In the genomic region with DNA sequence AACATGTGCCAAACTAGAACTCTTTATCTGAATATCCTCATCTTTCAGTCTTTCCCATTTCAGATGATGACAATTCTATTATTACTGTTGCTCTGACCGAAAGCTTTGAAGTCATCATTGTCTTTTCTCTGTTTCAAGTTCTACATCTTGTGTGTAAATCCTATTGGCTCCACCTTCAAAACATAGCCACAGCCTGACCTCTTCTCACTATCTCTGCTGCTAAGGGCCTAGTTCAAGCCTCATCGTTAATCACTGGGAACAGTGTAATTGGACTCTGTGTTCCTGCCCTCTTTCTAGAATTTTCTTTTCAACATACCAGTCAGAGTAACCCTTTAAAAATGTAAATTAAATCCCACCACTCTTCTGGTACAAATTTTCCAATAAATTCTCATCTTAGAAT, we compare ENCODE assay signal across 19 cellular contexts.
DNase-seq lines count a peak whose midpoint lies in the region; ATAC-seq lines count a peak whose summit lies in the region.
"Had no signal": no experiment of that assay in that cellular context is flagged by ENCODE, and none has a peak within 500 bp of the region (broad histone marks: within the 10 kb centered on the region; RNA-seq: fewer than 3 reads in every experiment).

No MANE protein-coding gene starts in this region.

- H2BK120ac ChIP-seq in mesendoderm (ENCODE audit: low read depth, low read length): no peak overlapping the region

- no peak overlapping the region for H2BK5ac ChIP-seq in mesendoderm (ENCODE audit: low read length)

- no peak overlapping the region for H3K23ac ChIP-seq in mesendoderm (ENCODE audit: low read length)

- H3K79me2 ChIP-seq in mesendoderm (ENCODE audit: control insufficient read depth, insufficient read depth, low read length): no peaks in the 10 kb centered on the region

- no peak overlapping the region for H2AK5ac ChIP-seq in mesendoderm (ENCODE audit: low read length)

- ATAC-seq in HG02798 (IDR thresholded peaks at IDR 0.05; ENCODE audit: poor library complexity, unreplicated experiment): no peak
- ATAC-seq: CD8-positive, alpha-beta T cell; GM23338 had no signal

- H3K18ac ChIP-seq in mesendoderm (ENCODE audit: low read length): no peak overlapping the region

- H3K4me1 ChIP-seq in mesendoderm (ENCODE audit: control insufficient read depth, low read depth, low read length) (peaks cover 3% of the 10 kb centered on the region), skeletal muscle satellite cell (ENCODE audit: control insufficient read depth, insufficient read depth, low read length) (peaks cover 23% of the 10 kb centered on the region)
- H3K4me1 ChIP-seq: Caco-2 had no signal

- H3K4me2 ChIP-seq in mesendoderm (ENCODE audit: low read length) (no peak overlapping the region), skeletal muscle satellite cell (ENCODE audit: low read length) (no peak overlapping the region)
- H3K4me2 ChIP-seq: BLaER1, GM23338 had no signal

- H3K9ac ChIP-seq in mesendoderm (ENCODE audit: low read length) (no peak overlapping the region), skeletal muscle satellite cell (ENCODE audit: low read depth, low read length) (peak overlapping the region; percentile 65)
- H3K9ac ChIP-seq: BLaER1 had no signal

- DNase-seq in EH (ENCODE audit: low read depth): peak; percentile 3
- peak; percentile 79 for DNase-seq in LHCN-M2 (ENCODE audit: low read depth)
- DNase-seq in mesendoderm: no peak
- DNase-seq in T-helper 1 cell: no peak
- no peak for DNase-seq in NCI-H82 (lab: John Stamatoyannopoulos, UW)
- no peak for DNase-seq in NCI-H1105 treated with DMSO at 0.1 percent for 48 hours (lab: John Stamatoyannopoulos, UW)
- DNase-seq: Caco-2; CD4-positive, CD25-positive, alpha-beta regulatory T cell; CD8-positive, alpha-beta T cell; DMS79; GF-D8; H9; HFFc6 had no signal

- no peaks in the 10 kb centered on the region for H3K79me1 ChIP-seq in mesendoderm (ENCODE audit: low read length)

- H3K27me3 ChIP-seq in mesendoderm (ENCODE audit: insufficient read depth, low read length, poor library complexity): no peaks in the 10 kb centered on the region
- no peaks in the 10 kb centered on the region for H3K27me3 ChIP-seq in skeletal muscle satellite cell (ENCODE audit: control insufficient read depth, insufficient read depth, low read length)
- H3K27me3 ChIP-seq: BLaER1 had no signal

- no peak overlapping the region for H3K56ac ChIP-seq in mesendoderm (ENCODE audit: low read length)

- H4K5ac ChIP-seq in mesendoderm (ENCODE audit: low read length): no peak overlapping the region

- peak overlapping the region; percentile 57 for H2BK15ac ChIP-seq in mesendoderm (replicated peaks; ENCODE audit: low read depth)

- no CpG with 5 or more reads among the region's 2 CpGs for WGBS in mesendoderm (ENCODE audit: extremely low coverage, insufficient coverage, low lambda C conversion rate)

- H3K36me3 ChIP-seq in mesendoderm (ENCODE audit: control insufficient read depth, insufficient read depth, low read length): no peaks in the 10 kb centered on the region
- no peaks in the 10 kb centered on the region for H3K36me3 ChIP-seq in skeletal muscle satellite cell (ENCODE audit: insufficient read depth, low read length)
- H3K36me3 ChIP-seq: BLaER1 had no signal

- no peaks in the 10 kb centered on the region for H3K9me3 ChIP-seq in skeletal muscle satellite cell (replicated peaks; ENCODE audit: low read length)
- H3K9me3 ChIP-seq: Caco-2 had no signal

- H3K4me3 ChIP-seq in mesendoderm (ENCODE audit: low read length) (no peak overlapping the region), skeletal muscle satellite cell (ENCODE audit: low read length) (no peak overlapping the region)
- H3K4me3 ChIP-seq: BLaER1, GM23338 had no signal

- H4K8ac ChIP-seq in mesendoderm (ENCODE audit: low read depth, low read length): no peak overlapping the region

- H3K4ac ChIP-seq in mesendoderm (ENCODE audit: low read depth, low read length): no peak overlapping the region

- H3K27ac ChIP-seq in mesendoderm (ENCODE audit: low read depth, low read length): no peak overlapping the region
- H3K27ac ChIP-seq: 22Rv1, BLaER1, C4-2B had no signal

Comparison
In these comparisons a context has a peak if more than half of its experiments do, and no peak if none do; other contexts are left out.
1. DNase-seq: peak in EH (single experiment) and LHCN-M2 (single experiment); none in mesendoderm (single experiment), T-helper 1 cell (0 of 5), NCI-H82 (single experiment) and NCI-H1105 treated with DMSO at 0.1 percent for 48 hours (single experiment).